14 cellular contexts compared by ENCODE assay signal in genomic region chr11:112459001-112459400, GRCh38.
A peak's percentile ranks its signal among the peaks of the same experiment; 100 is the strongest.
DNase-seq lines count a peak whose midpoint lies in the region; ATAC-seq and TF ChIP-seq lines count a peak whose summit lies in the region.
"Had no signal": no experiment of that assay in that cellular context is flagged by ENCODE, and none has a peak within 500 bp of the region (broad histone marks: within the 10 kb centered on the region; RNA-seq: fewer than 3 reads in every experiment).

No MANE protein-coding gene starts in this region.

- DNase-seq in A673 (ENCODE audit: low spot score), result peak; percentile 37
- DNase-seq in HCT116 (ENCODE audit: low read depth, low spot score), result no peak
- DNase-seq in SK-N-MC (ENCODE audit: low read depth, low spot score), result no peak
- DNase-seq in fibroblast of the aortic adventitia (ENCODE audit: low read depth), result peak; percentile 10
- no peak for DNase-seq in stimulated activated naive CD8-positive, alpha-beta T cell treated with anti-CD3 and anti-CD28 coated beads, Interleukin-15, Interleukin-2, amounts not matched to agents 100 U/mL and 50 U/mL, for 24 hours
- DNase-seq in iPS-NIHi11 (ENCODE audit: low spot score), result no peak
- no peak for DNase-seq in DMS114 treated with DMSO at 0.1 percent for 48 hours (lab: John Stamatoyannopoulos, UW; ENCODE audit: unreplicated experiment)
- DNase-seq in RPMI8226, result no peak
- DNase-seq: activated CD4-positive, CD25-positive, alpha-beta regulatory T cell treated with anti-CD3 and anti-CD28 coated beads, Interleukin-2, amount 50 U/mL, for 72 hours; activated T-cell treated with anti-CD3 and anti-CD28 coated beads, Interleukin-2, amount 50 U/mL, for 24 hours; head of caudate nucleus; SIG-M5 had no signal

- BruUV-seq in A673 (replicated peaks; lab: Mats Ljungman, UMichigan) (no TSS peak), HCT116 (replicated peaks; lab: Mats Ljungman, UMichigan) (no TSS peak)

- CTCF ChIA-PET in A673 (lab: Charles Lee), result no interaction called here
- CTCF ChIA-PET in HCT116 (lab: Charles Lee), result no interaction called here

- no peaks in the 10 kb centered on the region for H3K79me2 ChIP-seq in HCT116 (ENCODE audit: insufficient read depth, low read length)

- no peaks in the 10 kb centered on the region for H3K27me3 ChIP-seq in A673 (replicated peaks; ENCODE audit: insufficient read depth, low read depth, low read length, poor library complexity)
- peaks cover 5% of the 10 kb centered on the region; the same call in 1 of the 2 replicates for H3K27me3 ChIP-seq in HCT116 (ENCODE audit: insufficient read depth, low read length)
- H3K27me3 ChIP-seq: neutrophil had no signal

- H3K27ac ChIP-seq in A673 (ENCODE audit: low read depth, low read length, poor library complexity, severe bottlenecking) (no peak overlapping the region), HCT116 (ENCODE audit: low read depth, low read length) (no peak overlapping the region), SK-N-MC (no peak overlapping the region)
- H3K27ac ChIP-seq: neutrophil had no signal

- H3K4me1 ChIP-seq in A673 (ENCODE audit: insufficient read depth, low read length, poor library complexity, severe bottlenecking) (peaks cover 14% of the 10 kb centered on the region), HCT116 (ENCODE audit: control insufficient read depth in 1 of 2, insufficient read depth in 2 of 2, low read length in 2 of 2) (no peaks in the 10 kb centered on the region)

- TF ChIP-seq CTCF in A673 (conservative IDR thresholded peaks at IDR 0.05; ENCODE audit: low read depth, low read length) (no peak), HCT116 (IDR thresholded peaks at IDR 0.05 in 2 of 3, conservative IDR thresholded peaks at IDR 0.05 in 1 of 3; ENCODE audit: borderline replicate concordance in 1 of 3, insufficient read depth in 1 of 3, low read depth in 2 of 3, low read length in 2 of 3) (no peak), fibroblast of the aortic adventitia (IDR thresholded peaks at IDR 0.05; ENCODE audit: insufficient read depth, low read length) (no peak)

- RAD21 ChIA-PET in HCT116 (lab: Charles Lee; ENCODE audit: low non-redundant PET in 1 of 2, low total read pairs in 2 of 2, uncharacterized antibody in 2 of 2, unreplicated experiment in 2 of 2), result no interaction called here

- H3K4me2 ChIP-seq in HCT116 (ENCODE audit: low read length), result peak overlapping the region; percentile 42

- no peaks in the 10 kb centered on the region for H3K9me2 ChIP-seq in HCT116 (ENCODE audit: insufficient read depth)

- TF ChIP-seq RAD21 in HCT116 (IDR thresholded peaks at IDR 0.05; ENCODE audit: low read depth), result no peak

- POLR2A ChIA-PET in A673 (lab: Charles Lee; ENCODE audit: low non-redundant PET) (no interaction called here), HCT116 (lab: Charles Lee) (no interaction called here)

- ATAC-seq in HCT116, result no peak
- ATAC-seq in stimulated activated naive CD8-positive, alpha-beta T cell treated with anti-CD3 and anti-CD28 coated beads, Interleukin-15, Interleukin-2, amounts not matched to agents 100 U/mL and 50 U/mL, for 24 hours, result no peak
- ATAC-seq: left lobe of liver had no signal

- H3K4me3 ChIP-seq in A673 (ENCODE audit: low read depth, low read length, poor library complexity, severe bottlenecking) (peak overlapping the region; percentile 28), HCT116 (replicated peaks in 1 of 2; ENCODE audit: low read depth in 1 of 2, low read length in 2 of 2) (peak overlapping the region; percentile 16 to 17; a peak in 2 of 4 replicates), SK-N-MC (peak overlapping the region; percentile 57), fibroblast of the aortic adventitia (ENCODE audit: low read depth, low read length) (no peak overlapping the region)

- peak overlapping the region; percentile 5 for H2AFZ ChIP-seq in HCT116 (ENCODE audit: low read depth, low read length, poor library complexity, severe bottlenecking)

- no peaks in the 10 kb centered on the region for H3K36me3 ChIP-seq in A673 (ENCODE audit: insufficient read depth, low read length, poor library complexity, severe bottlenecking)
- no peaks in the 10 kb centered on the region for H3K36me3 ChIP-seq in HCT116 (ENCODE audit: control insufficient read depth in 1 of 2, insufficient read depth in 2 of 2, low read length in 2 of 2)
- no peaks in the 10 kb centered on the region for H3K36me3 ChIP-seq in SK-N-MC (ENCODE audit: insufficient read depth, low read length)
- H3K36me3 ChIP-seq: neutrophil had no signal

- TF ChIP-seq POLR2A in HCT116 (IDR thresholded peaks at IDR 0.05; ENCODE audit: borderline replicate concordance, extremely low read depth, insufficient read depth, insufficient read length), result no peak

- intact Hi-C loops in A673 (cut with micrococcal nuclease; ENCODE audit: unreplicated experiment) (no loop called here), HCT116 (cut with micrococcal nuclease) (no loop called here)

- H3K9ac ChIP-seq in HCT116 (ENCODE audit: low read length), result no peak overlapping the region
- H3K9ac ChIP-seq in SK-N-MC (ENCODE audit: insufficient read length), result peak overlapping the region; percentile 27

- H3K9me3 ChIP-seq in A673 (ENCODE audit: low read depth, low read length, poor library complexity, severe bottlenecking), result no peaks in the 10 kb centered on the region
- no peaks in the 10 kb centered on the region for H3K9me3 ChIP-seq in HCT116 (ENCODE audit: control insufficient read depth in 1 of 2, insufficient read depth in 1 of 2, low read depth in 1 of 2, low read length in 2 of 2)
- peaks cover 2% of the 10 kb centered on the region; the same call in 1 of the 2 replicates for H3K9me3 ChIP-seq in SK-N-MC (ENCODE audit: low read depth, low read length)
- H3K9me3 ChIP-seq: neutrophil had no signal

- no peaks in the 10 kb centered on the region for H4K20me1 ChIP-seq in HCT116 (ENCODE audit: insufficient read depth)

TF ChIP-seq in HCT116, 20 proteins besides CTCF, POLR2A, EP300 and RAD21:
- no peak for TF ChIP-seq ELF1 (IDR thresholded peaks at IDR 0.05; ENCODE audit: borderline replicate concordance, low read depth)
- no peak for TF ChIP-seq ZBTB33 (IDR thresholded peaks at IDR 0.05; ENCODE audit: extremely low read depth, insufficient replicate concordance, low read length)
- TF ChIP-seq EZH2phosphoT487 (IDR thresholded peaks at IDR 0.05; ENCODE audit: borderline replicate concordance), result no peak
- no peak for TF ChIP-seq SRF (IDR thresholded peaks at IDR 0.05; ENCODE audit: low read depth)
- no peak for TF ChIP-seq MAX (IDR thresholded peaks at IDR 0.05)
- TF ChIP-seq ZFX (IDR thresholded peaks at IDR 0.05), result no peak
- TF ChIP-seq EGR1 (IDR thresholded peaks at IDR 0.05; ENCODE audit: low read depth), result no peak
- TF ChIP-seq POLR2AphosphoS5 (IDR thresholded peaks at IDR 0.05; ENCODE audit: low read depth, low read length), result no peak
- TF ChIP-seq JUND (IDR thresholded peaks at IDR 0.05), result no peak
- no peak for TF ChIP-seq SP1 (IDR thresholded peaks at IDR 0.05; ENCODE audit: low read depth)
- TF ChIP-seq ZNF274 (IDR thresholded peaks at IDR 0.05; ENCODE audit: low read depth, low read length), result no peak
- TF ChIP-seq YY1 (IDR thresholded peaks at IDR 0.05; ENCODE audit: extremely low read depth, insufficient replicate concordance, low read depth, low read length), result no peak
- TF ChIP-seq SIN3A (IDR thresholded peaks at IDR 0.05; ENCODE audit: low read depth), result no peak
- TF ChIP-seq CBX3 (IDR thresholded peaks at IDR 0.05; ENCODE audit: low read depth), result no peak
TF ChIP-seq in HCT116: peak in this region for 0.

Comparison
In these comparisons a context has a peak if more than half of its experiments do, and no peak if none do; other contexts are left out.
1. DNase-seq: peak in A673 (single experiment) and fibroblast of the aortic adventitia (single experiment); none in HCT116 (single experiment), SK-N-MC (single experiment), stimulated activated naive CD8-positive, alpha-beta T cell treated with anti-CD3 and anti-CD28 coated beads, Interleukin-15, Interleukin-2, amounts not matched to agents 100 U/mL and 50 U/mL, for 24 hours (single experiment), iPS-NIHi11 (single experiment), DMS114 treated with DMSO at 0.1 percent for 48 hours (single experiment) and RPMI8226 (single experiment).